Comparison of ENCODE assay signal across 13 cellular contexts in the genomic region with DNA sequence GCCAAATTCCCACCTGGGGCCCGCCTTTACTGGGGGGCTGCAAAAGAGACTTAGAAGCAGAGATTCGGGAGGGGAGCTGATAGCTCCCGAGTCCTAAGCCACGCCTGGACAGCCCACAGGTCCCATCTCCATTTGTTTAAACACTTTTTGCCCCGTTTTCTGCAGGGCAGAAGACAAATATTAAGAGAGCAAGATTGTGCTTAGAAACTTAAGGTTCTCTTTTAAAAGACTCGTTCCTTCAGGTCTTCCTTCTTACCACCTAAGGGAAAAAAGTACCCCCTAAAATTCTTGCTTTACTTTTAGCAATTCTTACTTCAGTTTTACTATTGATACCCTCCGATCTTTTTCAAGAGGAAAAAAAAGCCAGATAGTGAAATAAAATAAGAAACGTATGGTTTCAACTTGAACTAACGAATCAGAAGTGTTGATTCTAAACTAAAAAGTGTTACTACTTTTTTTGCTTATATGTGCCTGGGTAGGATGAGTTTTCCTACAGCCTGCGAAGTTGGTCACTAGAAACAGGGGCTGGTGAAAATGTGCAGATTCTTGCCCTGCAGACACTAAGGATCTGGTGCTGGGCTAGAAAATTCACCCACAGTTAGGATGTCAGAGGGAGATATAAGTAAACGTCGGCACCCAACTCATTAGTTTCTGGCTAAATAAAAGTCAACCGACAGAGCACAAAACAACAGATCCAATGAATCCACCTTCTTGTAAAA.
DNase-seq lines count a peak whose midpoint lies in the region; ATAC-seq and TF ChIP-seq lines count a peak whose summit lies in the region.
"Had no signal": no experiment of that assay in that cellular context is flagged by ENCODE, and none has a peak within 500 bp of the region (broad histone marks: within the 10 kb centered on the region; RNA-seq: fewer than 3 reads in every experiment).

No MANE protein-coding gene starts in this region.

- no peak overlapping the region for H2AFZ ChIP-seq in SK-N-SH (ENCODE audit: low read depth)

- H4K20me1 ChIP-seq in SK-N-SH (ENCODE audit: insufficient read depth) = no peaks in the 10 kb centered on the region

- peaks cover 18% of the 10 kb centered on the region for H3K4me1 Mint-ChIP-seq in WTC11

- H3K9ac ChIP-seq in SK-N-SH = no peak overlapping the region

- H3K4me1 ChIP-seq in SK-N-SH (ENCODE audit: control insufficient read depth in 1 of 2, insufficient read depth in 2 of 2, low read depth in 1 of 2, low read length in 1 of 2) = peaks cover 0 to 23% of the 10 kb centered on the region in 2 experiments; a peak in 2 of 4 replicates
- H3K4me1 ChIP-seq in iPS DF 6.9 (ENCODE audit: control insufficient read depth, insufficient read depth, low read length) = no peaks in the 10 kb centered on the region; the same call in 1 of the 2 replicates
- H3K4me1 ChIP-seq in gastrocnemius medialis = peaks cover 45 to 47% of the 10 kb centered on the region in 2 donors

- ATAC-seq in SK-N-SH treated with all-trans-retinoic acid at 6 μM for 48 hours (no peak), WTC11 (no peak), gastrocnemius medialis (no peak), HG03196 (IDR thresholded peaks at IDR 0.05; ENCODE audit: unreplicated experiment) (no peak)
- ATAC-seq: stimulated activated effector memory CD8-positive, alpha-beta T cell treated with anti-CD3 and anti-CD28 coated beads, Interleukin-12 subunit alpha, Interleukin-12 subunit beta, amount 100 ng/mL, for 72 hours had no signal

- WGBS in SK-N-SH (ENCODE audit: low lambda C conversion rate) = 45% methylated on average over 13 of the region's 13 CpGs
- WGBS in iPS DF 6.9 (ENCODE audit: insufficient coverage, insufficient read length) = no CpG with 5 or more reads among the region's 13 CpGs

- peaks cover 37% of the 10 kb centered on the region for H3K27me3 Mint-ChIP-seq in WTC11 (ENCODE audit: low read depth)

- no peak for TF ChIP-seq POLR2A in gastrocnemius medialis (IDR thresholded peaks at IDR 0.05)

- H3K36me3 ChIP-seq in SK-N-SH (replicated peaks in 1 of 2; ENCODE audit: control insufficient read depth in 1 of 2, insufficient read depth in 2 of 2, low read length in 1 of 2) (no peaks in the 10 kb centered on the region), iPS DF 6.9 (ENCODE audit: control insufficient read depth, insufficient read depth, low read length) (no peaks in the 10 kb centered on the region), gastrocnemius medialis (no peaks in the 10 kb centered on the region)

- CTCF ChIA-PET in SK-N-SH (lab: Yijun Ruan, JAX) = interaction anchor here (0.7 to 18.4 kb wide), 27 partner anchors 9 to 636 kb away, joined by 3 to 432 read pairs (median 11); no protein-coding TSS in a partner anchor
- CTCF ChIA-PET in WTC11 (lab: Charles Lee) = interaction anchor here (0.7 to 2.7 kb wide), 10 partner anchors 9 to 593 kb away, joined by 3 to 74 read pairs (median 15); no protein-coding TSS in a partner anchor

- POLR2A ChIA-PET in SK-N-SH (lab: Yijun Ruan, JAX) = no interaction called here
- POLR2A ChIA-PET in WTC11 (lab: Charles Lee) = no interaction called here

- H3K4me3 Mint-ChIP-seq in WTC11 = peak overlapping the region; percentile 63
- H3K4me3 Mint-ChIP-seq: stimulated activated effector memory CD8-positive, alpha-beta T cell treated with anti-CD3 and anti-CD28 coated beads, Interleukin-12 subunit alpha, Interleukin-12 subunit beta, amount 100 ng/mL, for 72 hours had no signal

- intact Hi-C loops in gastrocnemius medialis (cut with DNase I; ENCODE audit: low total_unique reads) = loop anchor here (10.0 kb wide), 1 partner anchor 728 kb away; a partner anchor contains a TSS

- no peak overlapping the region for H3K4me2 ChIP-seq in SK-N-SH

- in situ Hi-C loops in gastrocnemius medialis (cut with MboI; ENCODE audit: low sequenced_read_pairs in 4 of 4) = loop anchor here (5.0 to 25.0 kb wide), 12 partner anchors 278 to 1332 kb away; a partner anchor contains a TSS

- no peaks in the 10 kb centered on the region for H3K9me3 Mint-ChIP-seq in WTC11
- H3K9me3 Mint-ChIP-seq: stimulated activated effector memory CD8-positive, alpha-beta T cell treated with anti-CD3 and anti-CD28 coated beads, Interleukin-12 subunit alpha, Interleukin-12 subunit beta, amount 100 ng/mL, for 72 hours had no signal

- H3K9me2 ChIP-seq in SK-N-SH = no peaks in the 10 kb centered on the region

- H3K9me3 ChIP-seq in SK-N-SH (no peaks in the 10 kb centered on the region), iPS DF 6.9 (ENCODE audit: control insufficient read depth, insufficient read depth, low read length) (no peaks in the 10 kb centered on the region), gastrocnemius medialis (no peaks in the 10 kb centered on the region)

- no peak for TF ChIP-seq RAD21 in SK-N-SH (IDR thresholded peaks at IDR 0.05; ENCODE audit: low read length)

- peaks cover 55% of the 10 kb centered on the region for H3K27me3 ChIP-seq in SK-N-SH (ENCODE audit: insufficient read depth)
- H3K27me3 ChIP-seq in iPS DF 6.9 (ENCODE audit: control insufficient read depth, insufficient read depth, low read length) = peaks cover 17% of the 10 kb centered on the region
- no peaks in the 10 kb centered on the region for H3K27me3 ChIP-seq in gastrocnemius medialis

- H3F3A ChIP-seq in SK-N-SH (replicated peaks; ENCODE audit: insufficient read depth) = peaks cover 20% of the 10 kb centered on the region

- TF ChIP-seq EP300 in SK-N-SH (IDR thresholded peaks at IDR 0.05; ENCODE audit: borderline replicate concordance in 1 of 2, low read depth in 1 of 2, low read length in 1 of 2) = no peak

- H3K27ac Mint-ChIP-seq in WTC11 = no peak overlapping the region
- H3K27ac Mint-ChIP-seq: stimulated activated effector memory CD8-positive, alpha-beta T cell treated with anti-CD3 and anti-CD28 coated beads, Interleukin-12 subunit alpha, Interleukin-12 subunit beta, amount 100 ng/mL, for 72 hours had no signal

- no peak overlapping the region for H3K27ac ChIP-seq in SK-N-SH (ENCODE audit: low read depth in 2 of 2, low read length in 1 of 2)
- no peak overlapping the region for H3K27ac ChIP-seq in iPS DF 6.9 (ENCODE audit: low read length)
- H3K27ac ChIP-seq in gastrocnemius medialis = peak overlapping the region in 3 of 4 donors; percentile 76 to 95 (median 94)

- no peaks in the 10 kb centered on the region for H3K79me2 ChIP-seq in SK-N-SH (ENCODE audit: insufficient read depth)

- no peaks in the 10 kb centered on the region for H3K36me3 Mint-ChIP-seq in WTC11

- H3K4me3 ChIP-seq in SK-N-SH (ENCODE audit: low read depth in 2 of 2, low read length in 1 of 2) (peak overlapping the region in 1 of 2 experiments; percentile 38; a peak in 1 of 4 replicates), iPS DF 6.9 (ENCODE audit: low read length) (peak overlapping the region; percentile 54; the same call in 1 of the 2 replicates), gastrocnemius medialis (no peak overlapping the region)

- DNase-seq in SK-N-SH (no peak), WTC11 (ENCODE audit: low spot score) (no peak), iPS DF 6.9 (ENCODE audit: low read depth, low spot score) (no peak), gastrocnemius medialis (no peak), cerebellar nuclear complex (lab: John Stamatoyannopoulos, UW) (no peak)
- DNase-seq in stimulated activated CD4-positive, alpha-beta T cell treated with anti-CD3 and anti-CD28 coated beads, Interleukin-15, amount 100 ng/mL, for 24 hours = no peak
- DNase-seq: 8988T, caudate nucleus, NCI-H1048, NCI-H526 treated with DMSO at 0.1 percent for 48 hours had no signal

- TF ChIP-seq CTCF in SK-N-SH (IDR thresholded peaks at IDR 0.05) (no peak), WTC11 (IDR thresholded peaks at IDR 0.05) (no peak), gastrocnemius medialis (IDR thresholded peaks at IDR 0.05 in 4 of 5, conservative IDR thresholded peaks at IDR 0.05 in 1 of 5) (no peak)

TF ChIP-seq in SK-N-SH treated with all-trans-retinoic acid at 6 μM for 48 hours, 23 proteins besides CTCF, POLR2A, EP300 and RAD21 (continues in another document):
- TF ChIP-seq ESRRG (CRISPR knock-in tag; IDR thresholded peaks at IDR 0.05) (no peak), GLIS3 (CRISPR knock-in tag; IDR thresholded peaks at IDR 0.05) (no peak), ZNF8 (CRISPR knock-in tag; IDR thresholded peaks at IDR 0.05) (no peak), SNAI2 (CRISPR knock-in tag; IDR thresholded peaks at IDR 0.05) (no peak), ZFP30 (CRISPR knock-in tag; IDR thresholded peaks at IDR 0.05) (no peak)
- TF ChIP-seq, protein P1, sequence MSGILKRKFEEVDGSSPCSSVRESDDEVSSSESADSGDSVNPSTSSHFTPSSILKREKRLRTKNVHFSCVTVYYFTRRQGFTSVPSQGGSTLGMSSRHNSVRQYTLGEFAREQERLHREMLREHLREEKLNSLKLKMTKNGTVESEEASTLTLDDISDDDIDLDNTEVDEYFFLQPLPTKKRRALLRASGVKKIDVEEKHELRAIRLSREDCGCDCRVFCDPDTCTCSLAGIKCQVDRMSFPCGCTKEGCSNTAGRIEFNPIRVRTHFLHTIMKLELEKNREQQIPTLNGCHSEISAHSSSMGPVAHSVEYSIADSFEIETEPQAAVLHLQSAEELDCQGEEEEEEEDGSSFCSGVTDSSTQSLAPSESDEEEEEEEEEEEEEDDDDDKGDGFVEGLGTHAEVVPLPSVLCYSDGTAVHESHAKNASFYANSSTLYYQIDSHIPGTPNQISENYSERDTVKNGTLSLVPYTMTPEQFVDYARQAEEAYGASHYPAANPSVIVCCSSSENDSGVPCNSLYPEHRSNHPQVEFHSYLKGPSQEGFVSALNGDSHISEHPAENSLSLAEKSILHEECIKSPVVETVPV (CRISPR knock-in tag; IDR thresholded peaks at IDR 0.05) = no peak

TF ChIP-seq in WTC11, 78 proteins besides CTCF, POLR2A, EP300 and RAD21:
- TF ChIP-seq GTF2I (CRISPR knock-in tag; conservative IDR thresholded peaks at IDR 0.05) = no peak

Comparison
In these comparisons a context has a peak if more than half of its experiments do, and no peak if none do; other contexts are left out.
1. H3K27ac ChIP-seq: peak in gastrocnemius medialis (3 of 4); none in SK-N-SH (0 of 2) and iPS DF 6.9 (single experiment).